Comparison of ENCODE assay signal across 7 cellular contexts in genomic region chr1:81800741-81801031, GRCh38. TPM values are rescaled to one million over a fixed set of nuclear protein-coding genes. Genes with fewer than 3 reads are reported as not detected.
DNase-seq lines count a peak whose midpoint lies in the region; ATAC-seq and TF ChIP-seq lines count a peak whose summit lies in the region.

Gene ADGRL2, plus strand, starts transcription at chr1:81800934. Its CDS starts 36,051 bp downstream, at chr1:81836985.

- H3K27ac Mint-ChIP-seq in HFFc6: peak within 1 kb of the TSS; percentile 66; the same call in 1 of the 2 replicates

- intact Hi-C loops in Right ventricle myocardium inferior (cut with DNase I) (loop anchor here (2.0 to 5.0 kb wide), 6 partner anchors 77 to 493 kb away; no protein-coding TSS in a partner anchor), prostate gland (cut with DNase I) (loop anchor here (5.0 kb wide), 2 partner anchors 122 to 1583 kb away; no protein-coding TSS in a partner anchor)

- peak; percentile 66 for ATAC-seq in Right ventricle myocardium inferior
- no peak for ATAC-seq in HG02610 (IDR thresholded peaks at IDR 0.05; ENCODE audit: unreplicated experiment)

- H3K4me3 ChIP-seq in WI38 (ENCODE audit: low read depth, low read length) (peak within 1 kb of the TSS; percentile 56), prostate gland (peak within 1 kb of the TSS; percentile 64 to 68)

- peak within 1 kb of the TSS; percentile 95 for H3K4me3 Mint-ChIP-seq in HFFc6

- H3K9me3 Mint-ChIP-seq in HFFc6: no peaks in the 10 kb centered on the region

- no peaks in the 10 kb centered on the region for H3K36me3 ChIP-seq in prostate gland

- H3K27me3 Mint-ChIP-seq in HFFc6 (ENCODE audit: insufficient read depth): peaks cover 20% of the 10 kb centered on the region

- H3K36me3 Mint-ChIP-seq in HFFc6 (ENCODE audit: low read depth): no peaks in the 10 kb centered on the region

- H3K4me1 Mint-ChIP-seq in HFFc6 (ENCODE audit: low read depth): peaks cover 22% of the 10 kb centered on the region

- DNase-seq in HFFc6 (no peak), Right ventricle myocardium inferior (ENCODE audit: missing footprints) (peak; percentile 62), prostate gland (ENCODE audit: low spot score) (peak; percentile 42), DMS 273 (lab: John Stamatoyannopoulos, UW; ENCODE audit: unreplicated experiment) (no peak), T1000 (lab: John Stamatoyannopoulos, UW) (no peak)

- TF ChIP-seq CTCF in HFFc6 (IDR thresholded peaks at IDR 0.05): no peak
- TF ChIP-seq CTCF in WI38 (IDR thresholded peaks at IDR 0.05; ENCODE audit: low read depth, low read length): no peak
- TF ChIP-seq CTCF in prostate gland (IDR thresholded peaks at IDR 0.05): no peak

- no peaks in the 10 kb centered on the region for H3K4me1 ChIP-seq in prostate gland (replicated peaks)

- TF ChIP-seq POLR2A in prostate gland (IDR thresholded peaks at IDR 0.05): no peak

- 0% methylated on average over 36 of the region's 36 CpGs for WGBS in prostate gland

- H3K27ac ChIP-seq in prostate gland: peak within 1 kb of the TSS; percentile 94 to 98

- H3K27me3 ChIP-seq in prostate gland (replicated peaks; ENCODE audit: insufficient read depth): no peaks in the 10 kb centered on the region

- H3K9me3 ChIP-seq in prostate gland: no peaks in the 10 kb centered on the region

RNA-seq across cellular contexts. Expression of gene ADGRL2, which starts in this region (rescaled TPM):
- total RNA-seq in HFFc6 (2021; fragmentation: NEBNext Ultra II Directional; extraction: Animal tissue kit (Norgen Biotek cat#: 25700)): 10 to 100 TPM in 1 of 6 experiments, 1 to 10 TPM in 5; 2.1 to 11.1 (median 2.8) TPM
- total RNA-seq in Right ventricle myocardium inferior: 42.2 TPM
- total RNA-seq in prostate gland: 10 to 100 TPM; 34.0 to 54.0 TPM

Comparison
In these comparisons a context has a peak if more than half of its experiments do, and no peak if none do; other contexts are left out.
1. DNase-seq: peak in Right ventricle myocardium inferior (single experiment) and prostate gland (single experiment); none in HFFc6 (single experiment), DMS 273 (single experiment) and T1000 (single experiment).